Comparison of ENCODE assay signal across 25 cellular contexts in genomic region chr6:146267447-146267846, GRCh38.
"Had no signal": no experiment of that assay in that cellular context is flagged by ENCODE, and none has a peak within 500 bp of the region (broad histone marks: within the 10 kb centered on the region; RNA-seq: fewer than 3 reads in every experiment).

No MANE protein-coding gene starts in this region.

- H3K4me1 ChIP-seq: thyroid gland, tibial artery, tibial nerve, transverse colon, upper lobe of left lung, upper lobe of right lung, uterus, vagina had no signal

- DNase-seq: stimulated activated CD4-positive, alpha-beta T cell treated with anti-CD3 and anti-CD28 coated beads, Interleukin-2, amount 100 ng/mL, for 48 hours; stimulated activated CD4-positive, alpha-beta T cell treated with anti-CD3 and anti-CD28 coated beads, Interleukin-4, amount 100 ng/mL, for 1 hour; stimulated activated CD4-positive, alpha-beta T cell treated with anti-CD3 and anti-CD28 coated beads, Interleukin-4, amount 100 ng/mL, for 24 hours; stimulated activated CD4-positive, alpha-beta T cell treated with anti-CD3 and anti-CD28 coated beads, Interleukin-4, amount 100 ng/mL, for 4 hours; stimulated activated CD8-positive, alpha-beta memory T cell treated with anti-CD3 and anti-CD28 coated beads, Interleukin-4, amount 100 ng/mL, for 48 hours; stimulated activated naive B cell treated with anti-CD40 and anti-IgM and Interleukin-4, amounts not matched to agents 10 μg/mL and 1 μg/mL and 100 μg/mL, for 72 hours; stimulated activated naive CD4-positive, alpha-beta T cell; stimulated activated naive CD4-positive, alpha-beta T cell treated with Interleukin-2 at 50 U/mL for 16 hours; stimulated activated naive CD8-positive, alpha-beta T cell treated with anti-CD3 and anti-CD28 coated beads, Interleukin-15, amount 100 ng/mL, for 72 hours; stimulated activated naive CD8-positive, alpha-beta T cell treated with anti-CD3 and anti-CD28 coated beads, Interleukin-15, Interleukin-2, amounts not matched to agents 100 U/mL and 50 U/mL, for 24 hours; stomach; substantia nigra; thyroid gland; tibial artery; transverse colon; trophoblast cell; upper lobe of right lung; uterus had no signal

- H3K27me3 ChIP-seq: stomach, suprapubic skin, thyroid gland, tibial artery, tibial nerve, transverse colon, upper lobe of left lung, upper lobe of right lung, uterus, vagina had no signal

- H3K27ac ChIP-seq: stomach, suprapubic skin, thoracic aorta, thyroid gland, tibial artery, tibial nerve, transverse colon, upper lobe of left lung, upper lobe of right lung, uterus, vagina had no signal

- H3K9me3 ChIP-seq: stomach, thoracic aorta, thyroid gland, tibial artery, tibial nerve, transverse colon, upper lobe of left lung, upper lobe of right lung, uterus, vagina had no signal

- ATAC-seq: stimulated activated effector memory CD8-positive, alpha-beta T cell treated with anti-CD3 and anti-CD28 coated beads, Interleukin-12 subunit alpha, Interleukin-12 subunit beta, amount 100 ng/mL, for 72 hours; stimulated activated memory B cell treated with anti-CD40 and anti-IgM and Interleukin-4, amounts not matched to agents 10 μg/mL and 1 μg/mL and 100 μg/mL, for 72 hours; stimulated activated naive B cell treated with anti-CD40 and anti-IgM and Interleukin-4, amounts not matched to agents 10 μg/mL and 1 μg/mL and 100 μg/mL, for 72 hours; stimulated activated naive CD8-positive, alpha-beta T cell treated with anti-CD3 and anti-CD28 coated beads, Interleukin-15, amount 100 ng/mL, for 72 hours; stimulated activated naive CD8-positive, alpha-beta T cell treated with anti-CD3 and anti-CD28 coated beads, Interleukin-15, Interleukin-2, amounts not matched to agents 100 U/mL and 50 U/mL, for 24 hours; upper lobe of right lung had no signal

- H3K36me3 ChIP-seq: stomach, suprapubic skin, thoracic aorta, thyroid gland, tibial artery, tibial nerve, transverse colon, upper lobe of left lung, upper lobe of right lung, uterus, vagina had no signal

- H3K4me3 ChIP-seq: stomach, suprapubic skin, thoracic aorta, thyroid gland, tibial artery, tibial nerve, transverse colon, upper lobe of left lung, upper lobe of right lung, uterus, vagina had no signal
